Comparison of ENCODE assay signal across 32 cellular contexts in the genomic region with DNA sequence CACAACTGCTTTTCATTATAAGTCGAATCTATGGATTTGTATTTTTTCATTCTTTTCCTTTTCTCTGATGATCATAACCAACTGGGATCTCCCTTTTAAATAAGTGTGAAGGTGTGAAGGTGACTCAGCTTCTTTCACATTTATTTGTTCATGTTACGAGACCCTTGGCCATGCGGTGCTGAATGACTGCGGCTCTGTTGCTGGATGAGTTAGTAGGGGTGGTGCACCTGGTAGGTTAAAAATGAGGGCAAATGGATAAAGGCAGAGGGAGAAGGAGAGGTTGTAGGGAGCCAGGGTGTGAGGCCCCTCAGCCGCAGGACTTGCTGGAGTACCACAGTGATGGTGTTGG.
"Had no signal": no experiment of that assay in that cellular context is flagged by ENCODE, and none has a peak within 500 bp of the region (broad histone marks: within the 10 kb centered on the region; RNA-seq: fewer than 3 reads in every experiment).

No MANE protein-coding gene starts in this region.

- H3K27ac Mint-ChIP-seq: activated CD4-positive, alpha-beta memory T cell treated with anti-CD3 and anti-CD28 coated beads for 36 hours; activated CD4-positive, alpha-beta T cell treated with anti-CD3 and anti-CD28 coated beads for 36 hours; activated CD4-positive, alpha-beta T cell treated with anti-CD3 and anti-CD28 coated beads, Interleukin-2, amount 10 ng/mL, durations not matched to agents 24 days and 14 days; activated CD8-positive, alpha-beta memory T cell treated with anti-CD3 and anti-CD28 coated beads, Interleukin-2, amount 10 ng/mL, durations not matched to agents 7 days and 5 days; activated CD8-positive, alpha-beta T cell treated with anti-CD3 and anti-CD28 coated beads, Interleukin-2, amount 10 ng/mL, durations not matched to agents 7 days and 5 days; activated naive CD4-positive, alpha-beta T cell treated with anti-CD3 and anti-CD28 coated beads for 36 hours; activated naive CD4-positive, alpha-beta T cell treated with anti-CD3 and anti-CD28 coated beads, Interleukin-2, amount 50 U/mL, for 24 hours; activated naive CD8-positive, alpha-beta T cell treated with anti-CD3 and anti-CD28 coated beads for 36 hours; activated naive CD8-positive, alpha-beta T cell treated with anti-CD3 and anti-CD28 coated beads, Interleukin-2, amount 50 U/mL, for 24 hours; activated T-helper 1 cell treated with anti-CD3 and anti-CD28 coated beads, Interleukin-12 subunit alpha, Interleukin-12 subunit beta, Interleukin-2, Interleukin-4 antibody, amounts not matched to agents 30 ng/mL and 10 ng/mL and 1 ng/mL, durations not matched to agents 14 hours and 24 hours and 36 hours; activated T-helper 2 cell treated with anti-CD3 and anti-CD28 coated beads, Interferon-gamma antibody, Interleukin-2, Interleukin-4, amounts not matched to agents 10 μg/mL and 5 μg/mL and 100 μg/mL, durations not matched to agents 14 hours and 24 hours and 36 hours; T-helper 17 cell had no signal

- H3K4me3 Mint-ChIP-seq: activated CD4-positive, alpha-beta memory T cell treated with anti-CD3 and anti-CD28 coated beads for 36 hours; activated CD4-positive, alpha-beta T cell treated with anti-CD3 and anti-CD28 coated beads for 36 hours; activated CD4-positive, alpha-beta T cell treated with anti-CD3 and anti-CD28 coated beads, Interleukin-2, amount 10 ng/mL, durations not matched to agents 24 days and 14 days; activated CD8-positive, alpha-beta memory T cell treated with anti-CD3 and anti-CD28 coated beads, Interleukin-2, amount 10 ng/mL, durations not matched to agents 7 days and 5 days; activated CD8-positive, alpha-beta T cell treated with anti-CD3 and anti-CD28 coated beads, Interleukin-2, amount 10 ng/mL, durations not matched to agents 7 days and 5 days; activated naive CD4-positive, alpha-beta T cell treated with anti-CD3 and anti-CD28 coated beads for 36 hours; activated naive CD4-positive, alpha-beta T cell treated with anti-CD3 and anti-CD28 coated beads, Interleukin-2, amount 50 U/mL, for 24 hours; activated naive CD8-positive, alpha-beta T cell treated with anti-CD3 and anti-CD28 coated beads for 36 hours; activated naive CD8-positive, alpha-beta T cell treated with anti-CD3 and anti-CD28 coated beads, Interleukin-2, amount 50 U/mL, for 24 hours; activated T-helper 1 cell treated with anti-CD3 and anti-CD28 coated beads, Interleukin-12 subunit alpha, Interleukin-12 subunit beta, Interleukin-2, Interleukin-4 antibody, amounts not matched to agents 30 ng/mL and 10 ng/mL and 1 ng/mL, durations not matched to agents 14 hours and 24 hours and 36 hours; T-helper 17 cell had no signal

- H3K36me3 Mint-ChIP-seq: activated CD4-positive, alpha-beta memory T cell treated with anti-CD3 and anti-CD28 coated beads for 36 hours; activated CD8-positive, alpha-beta memory T cell treated with anti-CD3 and anti-CD28 coated beads, Interleukin-2, amount 10 ng/mL, durations not matched to agents 7 days and 5 days; activated naive CD4-positive, alpha-beta T cell treated with anti-CD3 and anti-CD28 coated beads, Interleukin-2, amount 50 U/mL, for 24 hours; activated naive CD8-positive, alpha-beta T cell treated with anti-CD3 and anti-CD28 coated beads for 36 hours had no signal

- ATAC-seq: activated CD4-positive, alpha-beta T cell treated with anti-CD3 and anti-CD28 coated beads for 36 hours; activated CD8-positive, alpha-beta memory T cell treated with anti-CD3 and anti-CD28 coated beads, Interleukin-2, amount 10 ng/mL, durations not matched to agents 7 days and 5 days; activated CD8-positive, alpha-beta T cell treated with anti-CD3 and anti-CD28 coated beads, Interleukin-2, amount 10 ng/mL, durations not matched to agents 7 days and 5 days; activated naive CD8-positive, alpha-beta T cell treated with anti-CD3 and anti-CD28 coated beads, Interleukin-2, amount 50 U/mL, for 24 hours; body of pancreas; heart left ventricle; T-helper 17 cell had no signal

- H3K36me3 ChIP-seq: adrenal gland, colonic mucosa, esophagus squamous epithelium, heart left ventricle had no signal

- H3K4me1 Mint-ChIP-seq: activated CD4-positive, alpha-beta T cell treated with anti-CD3 and anti-CD28 coated beads for 36 hours; activated CD4-positive, alpha-beta T cell treated with anti-CD3 and anti-CD28 coated beads, Interleukin-2, amount 10 ng/mL, durations not matched to agents 24 days and 14 days; activated CD8-positive, alpha-beta memory T cell treated with anti-CD3 and anti-CD28 coated beads, Interleukin-2, amount 10 ng/mL, durations not matched to agents 7 days and 5 days; activated naive CD4-positive, alpha-beta T cell treated with anti-CD3 and anti-CD28 coated beads, Interleukin-2, amount 50 U/mL, for 24 hours; activated naive CD8-positive, alpha-beta T cell treated with anti-CD3 and anti-CD28 coated beads for 36 hours; activated naive CD8-positive, alpha-beta T cell treated with anti-CD3 and anti-CD28 coated beads, Interleukin-2, amount 50 U/mL, for 24 hours; T-helper 17 cell had no signal

- H3K27me3 Mint-ChIP-seq: activated CD4-positive, alpha-beta T cell treated with anti-CD3 and anti-CD28 coated beads, Interleukin-2, amount 10 ng/mL, durations not matched to agents 24 days and 14 days; activated CD8-positive, alpha-beta memory T cell treated with anti-CD3 and anti-CD28 coated beads, Interleukin-2, amount 10 ng/mL, durations not matched to agents 7 days and 5 days; activated naive CD8-positive, alpha-beta T cell treated with anti-CD3 and anti-CD28 coated beads for 36 hours had no signal

- H3K27ac ChIP-seq: adrenal gland, body of pancreas, colonic mucosa, epithelial cell of prostate, esophagus squamous epithelium, heart left ventricle had no signal

- DNase-seq: activated CD4-positive, alpha-beta memory T cell treated with anti-CD3 and anti-CD28 coated beads for 36 hours; activated CD4-positive, alpha-beta T cell treated with anti-CD3 and anti-CD28 coated beads for 36 hours; activated CD4-positive, alpha-beta T cell treated with anti-CD3 and anti-CD28 coated beads, Interleukin-2, amount 10 ng/mL, durations not matched to agents 24 days and 14 days; activated CD4-positive, CD25-positive, alpha-beta regulatory T cell; activated CD4-positive, CD25-positive, alpha-beta regulatory T cell treated with anti-CD3 and anti-CD28 coated beads, Interleukin-2, amount 50 U/mL, for 72 hours; activated CD8-positive, alpha-beta memory T cell treated with anti-CD3 and anti-CD28 coated beads, Interleukin-2, amount 10 ng/mL, durations not matched to agents 7 days and 5 days; activated CD8-positive, alpha-beta memory T cell treated with anti-CD3 and anti-CD28 coated beads, Interleukin-2, amount 50 U/mL, for 4 hours; activated CD8-positive, alpha-beta T cell treated with anti-CD3 and anti-CD28 coated beads, Interleukin-2, amount 10 ng/mL, durations not matched to agents 7 days and 5 days; activated effector memory CD4-positive, alpha-beta T cell treated with anti-CD3 and anti-CD28 coated beads, Interleukin-2, amount 50 U/mL, for 16 hours; activated naive CD4-positive, alpha-beta T cell treated with anti-CD3 and anti-CD28 coated beads for 36 hours; activated naive CD8-positive, alpha-beta T cell treated with anti-CD3 and anti-CD28 coated beads for 36 hours; activated naive CD8-positive, alpha-beta T cell treated with anti-CD3 and anti-CD28 coated beads, Interleukin-2, amount 50 U/mL, for 24 hours; activated T-cell treated with anti-CD3 and anti-CD28 coated beads, Interleukin-2, amount 50 U/mL, for 1 hour; activated T-cell treated with anti-CD3 and anti-CD28 coated beads, Interleukin-2, amount 50 U/mL, for 48 hours; adrenal gland; amygdala; aorta; body of pancreas; colonic mucosa; effector CD8-positive, alpha-beta T cell; esophagus squamous epithelium; glutamatergic neuron; heart left ventricle; T-helper 1 cell; T-helper 17 cell had no signal

- H3K4me3 ChIP-seq: adrenal gland, body of pancreas, colonic mucosa, esophagus squamous epithelium, heart left ventricle had no signal

- H3K9me3 ChIP-seq: adrenal gland, body of pancreas, colonic mucosa, esophagus squamous epithelium, heart left ventricle had no signal

- H3K4me1 ChIP-seq: adrenal gland, body of pancreas, colonic mucosa, esophagus squamous epithelium, heart left ventricle had no signal

- FAIRE-seq: endometrium, endothelial cell of umbilical vein, frontal cortex had no signal

- H3K27me3 ChIP-seq: adrenal gland, body of pancreas, colonic mucosa, esophagus squamous epithelium, heart left ventricle had no signal

- H3K9me3 Mint-ChIP-seq: activated CD4-positive, alpha-beta memory T cell treated with anti-CD3 and anti-CD28 coated beads for 36 hours; activated CD4-positive, alpha-beta T cell treated with anti-CD3 and anti-CD28 coated beads, Interleukin-2, amount 10 ng/mL, durations not matched to agents 24 days and 14 days; activated naive CD4-positive, alpha-beta T cell treated with anti-CD3 and anti-CD28 coated beads for 36 hours; activated naive CD4-positive, alpha-beta T cell treated with anti-CD3 and anti-CD28 coated beads, Interleukin-2, amount 50 U/mL, for 24 hours; activated naive CD8-positive, alpha-beta T cell treated with anti-CD3 and anti-CD28 coated beads for 36 hours; activated naive CD8-positive, alpha-beta T cell treated with anti-CD3 and anti-CD28 coated beads, Interleukin-2, amount 50 U/mL, for 24 hours; activated T-helper 1 cell treated with anti-CD3 and anti-CD28 coated beads, Interleukin-12 subunit alpha, Interleukin-12 subunit beta, Interleukin-2, Interleukin-4 antibody, amounts not matched to agents 30 ng/mL and 10 ng/mL and 1 ng/mL, durations not matched to agents 14 hours and 24 hours and 36 hours; activated T-helper 2 cell treated with anti-CD3 and anti-CD28 coated beads, Interferon-gamma antibody, Interleukin-2, Interleukin-4, amounts not matched to agents 10 μg/mL and 5 μg/mL and 100 μg/mL, durations not matched to agents 14 hours and 24 hours and 36 hours had no signal
